18 cellular contexts compared by ENCODE assay signal in genomic region chr6:137798261-137798660, GRCh38.
"Had no signal": no experiment of that assay in that cellular context is flagged by ENCODE, and none has a peak within 500 bp of the region (broad histone marks: within the 10 kb centered on the region; RNA-seq: fewer than 3 reads in every experiment).

No MANE protein-coding gene starts in this region.

- H3K9me3 ChIP-seq: pancreas, transverse colon, vagina had no signal

- H3K4me3 ChIP-seq: pancreas, transverse colon, vagina had no signal

- H3K4me3 Mint-ChIP-seq: activated naive CD4-positive, alpha-beta T cell treated with anti-CD3 and anti-CD28 coated beads, Interleukin-2, amount 10 ng/mL, durations not matched to agents 7 days and 5 days; dendritic cell treated with granulocyte-macrophage colony-stimulating factor and Interleukin-4, amounts not matched to agents 40 ng/mL and 50 ng/mL, for 4 days; endodermal cell; neural crest cell; stimulated activated memory B cell treated with anti-CD40 and anti-IgM and Interleukin-4, amounts not matched to agents 10 μg/mL and 1 μg/mL and 100 μg/mL, for 72 hours had no signal

- H3K27me3 Mint-ChIP-seq: activated naive CD4-positive, alpha-beta T cell treated with anti-CD3 and anti-CD28 coated beads, Interleukin-2, amount 10 ng/mL, durations not matched to agents 7 days and 5 days; stimulated activated memory B cell treated with anti-CD40 and anti-IgM and Interleukin-4, amounts not matched to agents 10 μg/mL and 1 μg/mL and 100 μg/mL, for 72 hours had no signal

- H3K27ac Mint-ChIP-seq: dendritic cell treated with granulocyte-macrophage colony-stimulating factor and Interleukin-4, amounts not matched to agents 40 ng/mL and 50 ng/mL, for 4 days; endodermal cell had no signal

- DNase-seq: activated CD8-positive, alpha-beta memory T cell treated with anti-CD3 and anti-CD28 coated beads for 24 hours; activated T-cell treated with anti-CD3 and anti-CD28 coated beads for 4 hours; amniotic stem cell; cerebellar nuclear complex; endodermal cell; hippocampal formation; pancreas; stimulated activated CD4-positive, alpha-beta T cell treated with anti-CD3 and anti-CD28 coated beads, Interleukin-12 subunit alpha, Interleukin-12 subunit beta, amount 100 ng/mL, for 4 hours; stimulated activated CD4-positive, alpha-beta T cell treated with anti-CD3 and anti-CD28 coated beads, Interleukin-2, amount 100 ng/mL, for 24 hours; substantia nigra; T1000; transverse colon had no signal

- H3K36me3 Mint-ChIP-seq: activated naive CD4-positive, alpha-beta T cell treated with anti-CD3 and anti-CD28 coated beads, Interleukin-2, amount 10 ng/mL, durations not matched to agents 7 days and 5 days; stimulated activated memory B cell treated with anti-CD40 and anti-IgM and Interleukin-4, amounts not matched to agents 10 μg/mL and 1 μg/mL and 100 μg/mL, for 72 hours had no signal

- H3K4me1 ChIP-seq: vagina had no signal

- H3K36me3 ChIP-seq: pancreas, transverse colon, vagina had no signal

- H3K27me3 ChIP-seq: pancreas, transverse colon, vagina had no signal

- H3K9me3 Mint-ChIP-seq: neural crest cell had no signal

- FAIRE-seq: pancreas had no signal

- ATAC-seq: activated CD4-positive, CD25-positive, alpha-beta regulatory T cell treated with anti-CD3 and anti-CD28 coated beads, Interleukin-2, amount 50 U/mL, for 24 hours; stimulated activated memory B cell treated with anti-CD40 and anti-IgM and Interleukin-4, amounts not matched to agents 10 μg/mL and 1 μg/mL and 100 μg/mL, for 72 hours had no signal

- H3K27ac ChIP-seq: transverse colon, vagina had no signal
